10 cellular contexts compared by ENCODE assay signal in the genomic region with DNA sequence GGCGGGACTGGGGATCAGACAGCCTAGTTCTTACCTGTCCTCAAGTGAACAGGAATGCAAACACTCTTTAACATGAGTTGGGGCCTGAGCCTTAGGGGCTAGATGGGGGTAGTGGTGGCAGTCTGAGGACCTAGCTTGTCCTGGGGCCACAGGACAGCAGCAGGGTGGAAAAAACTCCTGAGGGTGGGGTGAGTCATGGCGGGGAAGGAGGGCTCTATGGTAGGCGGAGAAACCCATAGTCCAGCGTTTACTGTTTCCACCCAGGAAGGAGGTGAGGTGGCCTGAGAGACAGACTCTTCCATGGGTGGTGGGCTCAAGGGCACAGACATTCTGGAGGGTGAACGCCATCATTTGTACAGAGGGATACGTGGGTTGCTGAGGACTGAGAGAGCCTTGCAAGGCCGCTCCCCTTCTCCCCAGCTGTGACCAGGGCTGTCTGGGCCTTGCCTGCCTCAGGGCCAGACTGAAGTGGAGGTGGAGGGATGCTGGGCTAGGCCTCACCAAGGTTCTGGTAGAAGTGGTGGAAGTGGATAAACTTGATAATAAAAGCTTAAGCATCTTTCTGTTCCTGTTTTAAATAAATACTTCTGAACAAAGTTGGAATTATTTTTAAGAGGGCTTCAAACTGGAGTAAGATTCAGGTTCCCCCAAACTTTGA. TPM values are rescaled to one million over a fixed set of nuclear protein-coding genes. Genes with fewer than 3 reads are reported as not detected.
A peak's percentile ranks its signal among the peaks of the same experiment; 100 is the strongest.
DNase-seq lines count a peak whose midpoint lies in the region; TF ChIP-seq lines count a peak whose summit lies in the region.
"Had no signal": no experiment of that assay in that cellular context is flagged by ENCODE, and none has a peak within 500 bp of the region (broad histone marks: within the 10 kb centered on the region; RNA-seq: fewer than 3 reads in every experiment).

No MANE protein-coding gene starts in this region.

- intact Hi-C loops in OCI-LY7 (cut with micrococcal nuclease; ENCODE audit: unreplicated experiment), result loop anchor here (2.0 to 5.0 kb wide), 2 partner anchors 229 to 656 kb away; partner anchors contain the start of genes CLTB, PRELID1 and RAB24
- intact Hi-C loops in dorsolateral prefrontal cortex (cut with DNase I), result loop anchor here (5.0 to 10.0 kb wide), 7 partner anchors 34 to 231 kb away; partner anchors contain the start of genes CLTB (in 2 of the 2), FAF2 (in 1 of the 2), GPRIN1 (in 1 of the 2) and RNF44 (in 1 of the 2)
- intact Hi-C loops in prostate gland (cut with DNase I), result loop anchor here (10.0 kb wide), 1 partner anchor 231 kb away; the partner anchor contains the start of gene CLTB

- peak overlapping the region; percentile 63 for H3K4me2 ChIP-seq in OCI-LY7 (ENCODE audit: low read length)

- no peak for TF ChIP-seq POLR2A in prostate gland (IDR thresholded peaks at IDR 0.05)

- H4K20me1 ChIP-seq in OCI-LY7 (ENCODE audit: insufficient read depth, low read length), result no peaks in the 10 kb centered on the region

- H3K36me3 ChIP-seq in OCI-LY7 (ENCODE audit: insufficient read depth, low read length), result no peaks in the 10 kb centered on the region
- no peaks in the 10 kb centered on the region for H3K36me3 ChIP-seq in prostate gland

- no peaks in the 10 kb centered on the region for H3K9me2 ChIP-seq in OCI-LY7 (ENCODE audit: insufficient read depth, low read length)

- POLR2A ChIA-PET in OCI-LY7 (lab: Charles Lee), result interaction anchor here (0.9 to 2.3 kb wide), 4 partner anchors 12 to 36 kb away, joined by 3 to 15 read pairs (median 6); partner anchors contain the start of genes EIF4E1B and SNCB

- H3K4me3 ChIP-seq in OCI-LY7 (ENCODE audit: low read depth, low read length, poor library complexity, severe bottlenecking) (peak overlapping the region; percentile 86), dorsolateral prefrontal cortex (peak overlapping the region in 45 of 59 donors; percentile 49 to 91 (median 80)), prostate gland (peak overlapping the region in 1 of 2 donors; percentile 64)

- H3K27ac ChIP-seq in OCI-LY7 (ENCODE audit: low read depth, low read length, poor library complexity, severe bottlenecking), result peak overlapping the region; percentile 42
- H3K27ac ChIP-seq in dorsolateral prefrontal cortex, result peak overlapping the region in 52 of 59 donors; percentile 54 to 90 (median 80)
- H3K27ac ChIP-seq in prostate gland, result peak overlapping the region; percentile 43 to 46

- no peaks in the 10 kb centered on the region for H3K27me3 ChIP-seq in dorsolateral prefrontal cortex
- H3K27me3 ChIP-seq in prostate gland (replicated peaks; ENCODE audit: insufficient read depth), result no peaks in the 10 kb centered on the region

- H3K4me1 ChIP-seq in OCI-LY7 (ENCODE audit: insufficient read depth, low read length, poor library complexity, severe bottlenecking) (peaks cover 24% of the 10 kb centered on the region), prostate gland (replicated peaks) (peaks cover 4% of the 10 kb centered on the region)

- CTCF ChIA-PET in OCI-LY7 (lab: Charles Lee; ENCODE audit: unreplicated experiment), result no interaction called here

- DNase-seq in Caki2 (ENCODE audit: low read depth), result peak; percentile 15
- no peak for DNase-seq in OCI-LY7 (ENCODE audit: low spot score)
- DNase-seq in dorsolateral prefrontal cortex, result no peak
- DNase-seq in prostate gland (ENCODE audit: low spot score), result no peak
- DNase-seq in DMS153 (lab: John Stamatoyannopoulos, UW), result no peak
- DNase-seq in NCI-H774 (lab: John Stamatoyannopoulos, UW), result no peak
- DNase-seq in Kasumi-1 (lab: John Stamatoyannopoulos, UW), result no peak
- no peak for DNase-seq in NCI-H2196 treated with DMSO at 0.1 percent for 48 hours (lab: John Stamatoyannopoulos, UW; ENCODE audit: unreplicated experiment)
- DNase-seq: HFFc6 had no signal

- 88% methylated on average over 7 of the region's 7 CpGs for WGBS in prostate gland

- in situ Hi-C loops in Caki2 (cut with HindIII; ENCODE audit: low pct_unique_long_range_greater_than_20kb, low sequenced_read_pairs), result no loop called here

- BruUV-seq in OCI-LY7 (replicated peaks; lab: Mats Ljungman, UMichigan), result no TSS peak

- H2AFZ ChIP-seq in OCI-LY7 (ENCODE audit: low read length), result peak overlapping the region; percentile 49; the same call in 1 of the 2 replicates

- TF ChIP-seq CTCF in OCI-LY7 (conservative IDR thresholded peaks at IDR 0.05; ENCODE audit: low read length) (no peak), dorsolateral prefrontal cortex (IDR thresholded peaks at IDR 0.05 in 54 of 56, conservative IDR thresholded peaks at IDR 0.05 in 2 of 56; ENCODE audit: low read depth in 1 of 56, partially characterized antibody in 56 of 56) (no peak), prostate gland (IDR thresholded peaks at IDR 0.05) (no peak)

- H3K79me2 ChIP-seq in OCI-LY7 (ENCODE audit: insufficient read depth, low read depth, low read length), result no peaks in the 10 kb centered on the region

- H3K9me3 ChIP-seq in OCI-LY7 (ENCODE audit: low read length), result no peaks in the 10 kb centered on the region
- no peaks in the 10 kb centered on the region for H3K9me3 ChIP-seq in prostate gland

RNA-seq across cellular contexts. Expression of gene TSPAN17, which starts 1.1 kb away (rescaled TPM):
- total RNA-seq in Caki2 (2014; rRNA removed; shearing (Covaris generic); ENCODE audit: low replicate concordance), result 93.4 and 126 TPM in 2 replicates
- total RNA-seq in OCI-LY7 (2014; rRNA removed; shearing (Covaris generic)), result 9.3 and 10.3 TPM in 2 replicates
- total RNA-seq in OCI-LY7 (2022) (18.4 and 23.3 TPM in 2 replicates), dorsolateral prefrontal cortex (10 to 100 TPM; 13.7 to 59.5 (median 32.9) TPM), prostate gland (10 to 100 TPM; 17.6 to 38.1 TPM)

RNA-seq across cellular contexts. Expression of gene EIF4E1B, which starts 15.7 kb away (rescaled TPM):
- not detected in 2 replicates for total RNA-seq in Caki2 (2014; rRNA removed; shearing (Covaris generic); ENCODE audit: low replicate concordance)
- 0.16 and 0.64 TPM in 2 replicates for total RNA-seq in OCI-LY7 (2014; rRNA removed; shearing (Covaris generic))
- total RNA-seq in OCI-LY7 (2022) (2.4 and 2.9 TPM in 2 replicates), dorsolateral prefrontal cortex (10 to 100 TPM in 59 of 120 experiments, 1 to 10 TPM in 61; 2.8 to 20.4 (median 9.8) TPM), prostate gland (1 to 10 TPM in 1 of 2 donors, not detected in 1; 1.6 TPM)
- total RNA-seq: HFFc6, lung microvascular endothelial cell had no signal

RNA-seq across cellular contexts. Expression of gene SNCB, which starts 15.8 kb away (rescaled TPM):
- not detected in 2 replicates for total RNA-seq in Caki2 (2014; rRNA removed; shearing (Covaris generic); ENCODE audit: low replicate concordance)
- total RNA-seq in OCI-LY7 (2014; rRNA removed; shearing (Covaris generic)), result 0.50 and 0.70 TPM in 2 replicates
- total RNA-seq in OCI-LY7 (2022), result 3.5 TPM in 2 replicates
- total RNA-seq in dorsolateral prefrontal cortex, result 100 to 1,000 TPM; 110 to 614 (median 412) TPM
- not detected for total RNA-seq in prostate gland
- total RNA-seq: HFFc6 had no signal

RNA-seq across cellular contexts. Expression of gene GPRIN1, which starts 36.2 kb away (rescaled TPM):
- 30.1 and 36.8 TPM in 2 replicates for total RNA-seq in Caki2 (2014; rRNA removed; shearing (Covaris generic); ENCODE audit: low replicate concordance)
- total RNA-seq in OCI-LY7 (2014; rRNA removed; shearing (Covaris generic)), result 3.8 and 4.9 TPM in 2 replicates
- total RNA-seq in OCI-LY7 (2022), result 4.5 and 5.3 TPM in 2 replicates
- total RNA-seq in dorsolateral prefrontal cortex, result 10 to 100 TPM; 13.1 to 60.8 (median 43.9) TPM
- total RNA-seq in prostate gland, result 1 to 10 TPM in 1 of 2 donors, under 1 TPM in 1; 0.14 to 6.6 TPM

Comparison
In these comparisons a context has a peak if more than half of its experiments do, and no peak if none do; other contexts are left out.
1. RNA of gene SNCB, which starts 15.8 kb away (total RNA-seq): 110 to 614 TPM in dorsolateral prefrontal cortex; 0.50 to 3.5 TPM in OCI-LY7, not detected in Caki2 and not detected in prostate gland; every median in the first group is over 10 times any median in the second.
2. Peak in every context shown above with its lines, with median percentiles within 50 percentile points of each other: H3K27ac ChIP-seq.